Comparison of ENCODE assay signal across 13 cellular contexts in genomic region chr2:105780606-105781005, GRCh38. TPM values are rescaled to one million over a fixed set of nuclear protein-coding genes. Genes with fewer than 3 reads are reported as not detected.
DNase-seq lines count a peak whose midpoint lies in the region; ATAC-seq and TF ChIP-seq lines count a peak whose summit lies in the region.
"Had no signal": no experiment of that assay in that cellular context is flagged by ENCODE, and none has a peak within 500 bp of the region (broad histone marks: within the 10 kb centered on the region; RNA-seq: fewer than 3 reads in every experiment).

No MANE protein-coding gene starts in this region.

- no peaks in the 10 kb centered on the region for H3K9me3 Mint-ChIP-seq in stimulated activated naive CD8-positive, alpha-beta T cell treated with anti-CD3 and anti-CD28 coated beads, Interleukin-15, Interleukin-2, amounts not matched to agents 100 ng/mL and 50 ng/mL, for 24 hours
- H3K9me3 Mint-ChIP-seq in activated CD8-positive, alpha-beta T cell treated with anti-CD3 and anti-CD28 coated beads for 36 hours, result no peaks in the 10 kb centered on the region
- H3K9me3 Mint-ChIP-seq in memory B cell, result no peaks in the 10 kb centered on the region

- POLR2A ChIA-PET in activated CD8-positive, alpha-beta T cell treated with anti-CD3 and anti-CD28 coated beads for 36 hours (lab: Charles Lee), result interaction anchor here (1.6 kb wide), 1 partner anchor 12 kb away, joined by 5 read pairs; no protein-coding TSS in a partner anchor

- no peak overlapping the region for H3K4me3 Mint-ChIP-seq in stimulated activated naive CD8-positive, alpha-beta T cell treated with anti-CD3 and anti-CD28 coated beads, Interleukin-15, Interleukin-2, amounts not matched to agents 100 ng/mL and 50 ng/mL, for 24 hours
- H3K4me3 Mint-ChIP-seq in activated CD8-positive, alpha-beta T cell treated with anti-CD3 and anti-CD28 coated beads for 36 hours, result no peak overlapping the region
- H3K4me3 Mint-ChIP-seq in memory B cell, result no peak overlapping the region

- intact Hi-C loops in activated CD8-positive, alpha-beta T cell treated with anti-CD3 and anti-CD28 coated beads for 36 hours (cut with micrococcal nuclease), result no loop called here

- no peak for TF ChIP-seq CTCF in activated CD8-positive, alpha-beta T cell treated with anti-CD3 and anti-CD28 coated beads for 36 hours (IDR thresholded peaks at IDR 0.05)

- CTCF ChIA-PET in activated CD8-positive, alpha-beta T cell treated with anti-CD3 and anti-CD28 coated beads for 36 hours (lab: Charles Lee), result no interaction called here

- no peak for DNase-seq in stimulated activated naive CD8-positive, alpha-beta T cell treated with anti-CD3 and anti-CD28 coated beads, Interleukin-15, Interleukin-2, amounts not matched to agents 100 U/mL and 50 U/mL, for 24 hours
- DNase-seq in activated CD8-positive, alpha-beta T cell treated with anti-CD3 and anti-CD28 coated beads for 36 hours, result no peak
- no peak for DNase-seq in memory B cell (ENCODE audit: low spot score in 2 of 2)
- DNase-seq in GDM1 (lab: John Stamatoyannopoulos, UW), result no peak
- no peak for DNase-seq in NCI-H1092 treated with DMSO at 0.1 percent for 48 hours (lab: John Stamatoyannopoulos, UW)
- DNase-seq in SKM-1 treated with dmso at 0.1 percent for 144 hours (lab: John Stamatoyannopoulos, UW; ENCODE audit: unreplicated experiment), result no peak
- DNase-seq: activated gamma-delta T cell treated with Interleukin-2 at 50 U/mL for 16 hours; DMS53; effector CD8-positive, alpha-beta T cell; NCI-H1417 treated with DMSO at 0.1 percent for 48 hours; stimulated activated CD4-positive, alpha-beta T cell treated with anti-CD3 and anti-CD28 coated beads, Interleukin-12 subunit alpha, Interleukin-12 subunit beta, amount 100 ng/mL, for 4 hours had no signal

- no peak for ATAC-seq in stimulated activated naive CD8-positive, alpha-beta T cell treated with anti-CD3 and anti-CD28 coated beads, Interleukin-15, Interleukin-2, amounts not matched to agents 100 U/mL and 50 U/mL, for 24 hours
- no peak for ATAC-seq in activated CD8-positive, alpha-beta T cell treated with anti-CD3 and anti-CD28 coated beads for 36 hours
- no peak for ATAC-seq in memory B cell (ENCODE audit: low read depth)
- no peak for ATAC-seq in HG03039 (IDR thresholded peaks at IDR 0.05; ENCODE audit: unreplicated experiment)

- H3K36me3 Mint-ChIP-seq in stimulated activated naive CD8-positive, alpha-beta T cell treated with anti-CD3 and anti-CD28 coated beads, Interleukin-15, Interleukin-2, amounts not matched to agents 100 ng/mL and 50 ng/mL, for 24 hours (ENCODE audit: low read depth), result peaks cover 14% of the 10 kb centered on the region
- peaks cover 29% of the 10 kb centered on the region for H3K36me3 Mint-ChIP-seq in activated CD8-positive, alpha-beta T cell treated with anti-CD3 and anti-CD28 coated beads for 36 hours (ENCODE audit: low read depth)
- H3K36me3 Mint-ChIP-seq in memory B cell, result peaks cover 4% of the 10 kb centered on the region

- peaks cover 96% of the 10 kb centered on the region for H3K4me1 Mint-ChIP-seq in stimulated activated naive CD8-positive, alpha-beta T cell treated with anti-CD3 and anti-CD28 coated beads, Interleukin-15, Interleukin-2, amounts not matched to agents 100 ng/mL and 50 ng/mL, for 24 hours (ENCODE audit: low read depth)
- H3K4me1 Mint-ChIP-seq in activated CD8-positive, alpha-beta T cell treated with anti-CD3 and anti-CD28 coated beads for 36 hours (ENCODE audit: low read depth), result peaks cover 90% of the 10 kb centered on the region
- peaks cover 57% of the 10 kb centered on the region for H3K4me1 Mint-ChIP-seq in memory B cell

- no peaks in the 10 kb centered on the region for H3K27me3 Mint-ChIP-seq in stimulated activated naive CD8-positive, alpha-beta T cell treated with anti-CD3 and anti-CD28 coated beads, Interleukin-15, Interleukin-2, amounts not matched to agents 100 ng/mL and 50 ng/mL, for 24 hours
- H3K27me3 Mint-ChIP-seq in activated CD8-positive, alpha-beta T cell treated with anti-CD3 and anti-CD28 coated beads for 36 hours, result no peaks in the 10 kb centered on the region
- no peaks in the 10 kb centered on the region for H3K27me3 Mint-ChIP-seq in memory B cell

- peak overlapping the region; percentile 59 for H3K27ac Mint-ChIP-seq in stimulated activated naive CD8-positive, alpha-beta T cell treated with anti-CD3 and anti-CD28 coated beads, Interleukin-15, Interleukin-2, amounts not matched to agents 100 ng/mL and 50 ng/mL, for 24 hours
- peak overlapping the region; percentile 87 for H3K27ac Mint-ChIP-seq in activated CD8-positive, alpha-beta T cell treated with anti-CD3 and anti-CD28 coated beads for 36 hours
- H3K27ac Mint-ChIP-seq in memory B cell, result peak overlapping the region; percentile 82

RNA-seq across cellular contexts. Expression of gene NCK2, which starts 35.9 kb away (rescaled TPM):
- 10 to 100 TPM; 68.3 to 69.7 TPM for total RNA-seq in activated CD8-positive, alpha-beta T cell treated with anti-CD3 and anti-CD28 coated beads for 36 hours
